Comparison of ENCODE assay signal across 8 cellular contexts in the genomic region with DNA sequence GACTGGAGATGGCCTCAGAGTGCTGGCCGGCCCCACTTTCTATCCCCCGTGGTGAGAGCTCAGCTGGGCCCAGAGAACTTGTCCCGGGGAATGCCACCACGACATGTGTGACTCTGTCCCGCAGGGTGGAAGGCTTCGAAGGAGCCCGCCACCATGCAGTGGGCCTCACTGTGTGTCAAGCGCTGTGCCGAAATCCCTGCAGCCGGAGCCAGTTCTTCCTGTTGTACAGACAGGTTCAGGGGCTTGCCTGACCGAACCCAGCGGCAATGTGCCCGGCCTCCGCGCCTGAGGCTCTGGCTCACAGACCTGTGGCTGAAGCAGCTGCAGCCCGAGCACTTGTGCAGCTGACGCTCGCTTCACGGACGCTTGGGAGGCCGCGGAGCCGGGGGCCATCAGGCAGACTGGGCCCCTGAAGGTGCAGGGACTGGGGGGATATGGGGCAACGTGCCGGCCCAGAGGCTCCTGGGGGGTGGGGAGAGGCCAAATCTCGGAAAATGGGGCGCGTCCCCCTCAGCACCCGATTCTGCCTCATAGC. TPM values are rescaled to one million over a fixed set of nuclear protein-coding genes. Genes with fewer than 3 reads are reported as not detected.
DNase-seq lines count a peak whose midpoint lies in the region; ATAC-seq and TF ChIP-seq lines count a peak whose summit lies in the region.

No MANE protein-coding gene starts in this region.

- no TSS peak for BruUV-seq in PC-9 (replicated peaks; lab: Mats Ljungman, UMichigan)

- intact Hi-C loops in PC-9 (cut with micrococcal nuclease; ENCODE audit: unreplicated experiment): loop anchor here (2.0 kb wide), 2 partner anchors 13 to 239 kb away; no protein-coding TSS in a partner anchor

- no peak for TF ChIP-seq CTCF in PC-9 (conservative IDR thresholded peaks at IDR 0.05)
- no peak for TF ChIP-seq CTCF in brain (conservative IDR thresholded peaks at IDR 0.05)

- peaks cover 11% of the 10 kb centered on the region; the same call in 1 of the 2 replicates for H3F3A ChIP-seq in PC-9 (ENCODE audit: insufficient read depth, low read depth)

- peaks cover 3% of the 10 kb centered on the region for H3K36me3 Mint-ChIP-seq in brain

- no peaks in the 10 kb centered on the region for H3K9me3 Mint-ChIP-seq in brain

- H2AFZ ChIP-seq in PC-9: peak overlapping the region; percentile 76; the same call in 1 of the 2 replicates

- no peak for ATAC-seq in GM18868 (IDR thresholded peaks at IDR 0.05; ENCODE audit: unreplicated experiment)

- peaks cover 47% of the 10 kb centered on the region for H3K4me1 Mint-ChIP-seq in brain

- H3K9me2 ChIP-seq in PC-9 (ENCODE audit: insufficient read depth): no peaks in the 10 kb centered on the region

- peak; percentile 46 for DNase-seq in NCI-H748 (lab: John Stamatoyannopoulos, UW; ENCODE audit: unreplicated experiment)
- DNase-seq in NCI-H748 treated with DMSO at 0.1 percent for 48 hours (lab: John Stamatoyannopoulos, UW): no peak
- DNase-seq in PC-9: peak; percentile 53 to 54
- DNase-seq in islet precursor cell: peak; percentile 89
- DNase-seq in stimulated activated CD4-positive, alpha-beta T cell treated with anti-CD3 and anti-CD28 coated beads, Interleukin-4, amount 100 ng/mL, for 1 hour: peak; percentile 21
- DNase-seq in NCI-H526 treated with DMSO at 0.1 percent for 48 hours (lab: John Stamatoyannopoulos, UW): no peak

- H3K9me3 ChIP-seq in PC-9 (ENCODE audit: insufficient read depth, low read depth): no peaks in the 10 kb centered on the region

- H4K20me1 ChIP-seq in PC-9 (ENCODE audit: insufficient read depth): no peaks in the 10 kb centered on the region

- peak overlapping the region; percentile 78 to 94 (median 88) for H3K4me3 Mint-ChIP-seq in brain

- H3K4me1 ChIP-seq in PC-9 (replicated peaks; ENCODE audit: insufficient read depth): peaks cover 12% of the 10 kb centered on the region

- peak overlapping the region; percentile 56 to 87 (median 85) for H3K27ac Mint-ChIP-seq in brain

- peak overlapping the region; percentile 60 for H3K4me3 ChIP-seq in PC-9

- no peaks in the 10 kb centered on the region for H3K27me3 ChIP-seq in PC-9 (ENCODE audit: insufficient read depth, low read depth)

- H3K36me3 ChIP-seq in PC-9 (ENCODE audit: low read depth): no peaks in the 10 kb centered on the region

- H3K27ac ChIP-seq in PC-9: no peak overlapping the region

- CTCF ChIA-PET in PC-9 (lab: Charles Lee): interaction anchor here (0.6 to 0.7 kb wide), 4 partner anchors 14 to 266 kb away, joined by 3 to 6 read pairs (median 4); no protein-coding TSS in a partner anchor

- POLR2A ChIA-PET in PC-9 (lab: Charles Lee; ENCODE audit: unreplicated experiment): no interaction called here

- 0 out of 2 replicates have a peak, but pooled peaks cover 11% of the 10 kb centered on the region for H3K79me2 ChIP-seq in PC-9 (ENCODE audit: low read depth)

- no peaks in the 10 kb centered on the region for H3K27me3 Mint-ChIP-seq in brain

- H3K4me2 ChIP-seq in PC-9: peak overlapping the region; percentile 82

RNA-seq across cellular contexts. Expression of gene PPM1F, which starts 0.7 kb away (rescaled TPM):
- total RNA-seq in PC-9 (2021): 20.6 and 22.1 TPM in 2 replicates
- 9.3 TPM for polyA plus RNA-seq in brain (ENCODE audit: insufficient read depth, low read depth, low replicate concordance)

RNA-seq across cellular contexts. Expression of gene TOP3B, which starts 30.6 kb away (rescaled TPM):
- total RNA-seq in PC-9 (2021): 23.7 and 23.9 TPM in 2 replicates
- 9.0 TPM for polyA plus RNA-seq in brain (ENCODE audit: insufficient read depth, low read depth, low replicate concordance)

Comparison
In these comparisons a context has a peak if more than half of its experiments do, and no peak if none do; other contexts are left out.
1. DNase-seq: peak in NCI-H748 (single experiment), PC-9 (2 of 2), islet precursor cell (single experiment) and stimulated activated CD4-positive, alpha-beta T cell treated with anti-CD3 and anti-CD28 coated beads, Interleukin-4, amount 100 ng/mL, for 1 hour (single experiment); none in NCI-H748 treated with DMSO at 0.1 percent for 48 hours (single experiment) and NCI-H526 treated with DMSO at 0.1 percent for 48 hours (single experiment).